ENCODE assay signal across 10 cellular contexts in the genomic region with DNA sequence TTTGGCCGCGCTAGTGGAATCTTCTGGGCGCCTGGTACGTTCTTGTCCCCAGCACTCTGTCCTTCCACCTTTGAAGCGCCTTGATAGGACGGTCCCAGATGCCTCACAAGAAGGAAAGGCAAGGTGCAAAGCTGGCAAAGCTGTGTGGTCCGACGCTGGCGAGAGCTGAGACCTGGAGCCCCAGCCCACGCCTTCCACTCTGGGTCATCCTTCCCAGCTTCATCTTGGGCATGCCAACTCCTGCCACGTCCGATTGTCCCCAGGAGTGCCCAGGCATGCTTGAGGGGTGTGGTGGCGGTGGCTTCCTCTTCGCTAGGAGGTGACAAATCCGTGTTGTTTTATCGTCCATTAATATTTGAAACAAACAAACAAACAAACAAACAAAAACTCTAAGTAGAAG.
DNase-seq lines count a peak whose midpoint lies in the region; ATAC-seq, FAIRE-seq and TF ChIP-seq lines count a peak whose summit lies in the region.
"Had no signal": no experiment of that assay in that cellular context is flagged by ENCODE, and none has a peak within 500 bp of the region (broad histone marks: within the 10 kb centered on the region; RNA-seq: fewer than 3 reads in every experiment).

No MANE protein-coding gene starts in this region.

- FAIRE-seq in HepG2 (lab: Jason Lieb, UNC) (no peak), astrocyte (lab: Jason Lieb, UNC) (no peak)
- FAIRE-seq: pancreas had no signal

- in situ Hi-C loops in HepG2 (cut with HindIII; ENCODE audit: extremely low pct_ligation_motif_present, low pct_unique_long_range_greater_than_20kb), result no loop called here

- no peak for TF ChIP-seq RAD21 in HepG2 (CRISPR knock-in tag; IDR thresholded peaks at IDR 0.05)

- DNase-seq in right lobe of liver (peak in 1 of 3 donors; percentile 45), HepG2 (ENCODE audit: low spot score) (no peak), astrocyte (ENCODE audit: low read depth) (no peak), kidney epithelial cell (ENCODE audit: low read depth) (no peak), NCI-H1092 (lab: John Stamatoyannopoulos, UW) (no peak), cerebellar cortex (ENCODE audit: low spot score) (no peak)
- DNase-seq: KG1 had no signal

- H3K27me3 ChIP-seq in right lobe of liver (peaks cover 0 to 6% of the 10 kb centered on the region in 2 donors), HepG2 (ENCODE audit: control insufficient read depth in 1 of 2, insufficient read depth in 2 of 2, low read length in 2 of 2) (peaks cover 4 to 32% of the 10 kb centered on the region in 2 experiments; a peak in 3 of 5 replicates), astrocyte (ENCODE audit: insufficient read depth, low read length) (no peaks in the 10 kb centered on the region), kidney epithelial cell (ENCODE audit: control insufficient read depth, insufficient read depth, low read length) (peaks cover 26% of the 10 kb centered on the region)

- BruUV-seq in HepG2 (replicated peaks; lab: Mats Ljungman, UMichigan), result no TSS peak

- CTCF ChIA-PET in HepG2 (lab: Yijun Ruan, JAX; ENCODE audit: low intra/inter-chr PET ratio, low total read pairs), result no interaction called here

- intact Hi-C loops in right lobe of liver (cut with DNase I) (no loop called here), HepG2 (cut with micrococcal nuclease; ENCODE audit: unreplicated experiment) (no loop called here)

- H4K20me1 ChIP-seq in HepG2 (ENCODE audit: insufficient read depth, low read length) (no peaks in the 10 kb centered on the region), astrocyte (ENCODE audit: insufficient read depth, low read length) (no peaks in the 10 kb centered on the region)

- peaks cover 26% of the 10 kb centered on the region for H3K27me3 Mint-ChIP-seq in astrocyte (ENCODE audit: low read depth, unreplicated experiment)

- peaks cover 5% of the 10 kb centered on the region for H3K9me3 Mint-ChIP-seq in astrocyte (ENCODE audit: unreplicated experiment)

- H3K4me3 ChIP-seq in right lobe of liver (peak overlapping the region in 2 of 3 donors; percentile 49 to 58), HepG2 (replicated peaks in 1 of 3; ENCODE audit: insufficient read depth in 1 of 3, low read depth in 2 of 3, low read length in 3 of 3) (no peak overlapping the region), astrocyte (ENCODE audit: insufficient read depth, low read depth, low read length) (peak overlapping the region; percentile 79), kidney epithelial cell (ENCODE audit: low read depth, low read length) (peak overlapping the region; percentile 83)

- H3K4me3 Mint-ChIP-seq in astrocyte (ENCODE audit: unreplicated experiment), result peak overlapping the region; percentile 88

- WGBS in right lobe of liver (ENCODE audit: insufficient coverage, low coverage, low lambda C conversion rate, missing lambda C conversion rate), result 37% methylated on average over 11 of the region's 16 CpGs
- 61% methylated on average over 12 of the region's 16 CpGs for WGBS in HepG2 (ENCODE audit: low lambda C conversion rate)

- no peak for ATAC-seq in right lobe of liver
- no peak for ATAC-seq in HepG2
- ATAC-seq in HG03521 (IDR thresholded peaks at IDR 0.05; ENCODE audit: unreplicated experiment), result no peak
- ATAC-seq in GM18502 (IDR thresholded peaks at IDR 0.05; ENCODE audit: poor library complexity, unreplicated experiment), result no peak

- H3K9me3 ChIP-seq in right lobe of liver, result no peaks in the 10 kb centered on the region
- no peaks in the 10 kb centered on the region for H3K9me3 ChIP-seq in HepG2 (ENCODE audit: low read length)
- no peaks in the 10 kb centered on the region for H3K9me3 ChIP-seq in astrocyte (ENCODE audit: insufficient read depth, low read depth, low read length)
- H3K9me3 ChIP-seq: pancreas had no signal

- TF ChIP-seq EP300 in HepG2 (IDR thresholded peaks at IDR 0.05; ENCODE audit: low read depth in 2 of 2, low read length in 2 of 2) (no peak), HepG2 (CRISPR knock-in tag; IDR thresholded peaks at IDR 0.05; ENCODE audit: borderline replicate concordance) (no peak)

- H3K27ac Mint-ChIP-seq in astrocyte (ENCODE audit: unreplicated experiment), result peak overlapping the region; percentile 58

- H3K4me1 ChIP-seq in right lobe of liver (peaks cover 0 to 6% (median 3%) of the 10 kb centered on the region in 4 donors), HepG2 (ENCODE audit: insufficient read depth, low read length) (no peaks in the 10 kb centered on the region), astrocyte (ENCODE audit: insufficient read depth, low read length) (peaks cover 24% of the 10 kb centered on the region)

- H2AFZ ChIP-seq in HepG2 (ENCODE audit: low read length), result no peak overlapping the region
- peak overlapping the region; percentile 85 for H2AFZ ChIP-seq in astrocyte (ENCODE audit: low read depth, low read length)

- no peak overlapping the region for H3K27ac ChIP-seq in right lobe of liver
- H3K27ac ChIP-seq in HepG2 (ENCODE audit: extremely low read length, insufficient read depth, low read length), result no peak overlapping the region
- peak overlapping the region; percentile 61 for H3K27ac ChIP-seq in astrocyte (ENCODE audit: low read depth, low read length)
- H3K27ac ChIP-seq: pancreas had no signal

- no peak overlapping the region for H3K4me2 ChIP-seq in HepG2 (ENCODE audit: low read depth, low read length)
- peak overlapping the region; percentile 93 for H3K4me2 ChIP-seq in astrocyte (ENCODE audit: low read length)

- no peak for TF ChIP-seq CTCF in right lobe of liver (IDR thresholded peaks at IDR 0.05)
- TF ChIP-seq CTCF in HepG2 (CRISPR knock-in tag; IDR thresholded peaks at IDR 0.05), result no peak
- TF ChIP-seq CTCF in astrocyte (IDR thresholded peaks at IDR 0.05; ENCODE audit: insufficient read depth, low read depth, low read length), result no peak
- TF ChIP-seq CTCF in kidney epithelial cell (IDR thresholded peaks at IDR 0.05; ENCODE audit: insufficient read depth, low read length, poor library complexity, severe bottlenecking), result no peak

- H3K36me3 ChIP-seq in right lobe of liver (no peaks in the 10 kb centered on the region), HepG2 (replicated peaks in 1 of 2; ENCODE audit: control insufficient read depth in 1 of 2, insufficient read depth in 2 of 2, low read length in 2 of 2) (no peaks in the 10 kb centered on the region), astrocyte (ENCODE audit: insufficient read depth, low read length) (no peaks in the 10 kb centered on the region), kidney epithelial cell (ENCODE audit: control insufficient read depth, insufficient read depth, low read length) (no peaks in the 10 kb centered on the region)
- H3K36me3 ChIP-seq: pancreas had no signal

- POLR2A ChIA-PET in HepG2 (lab: Yijun Ruan, JAX), result no interaction called here

- TF ChIP-seq POLR2A in right lobe of liver (IDR thresholded peaks at IDR 0.05) (no peak), HepG2 (IDR thresholded peaks at IDR 0.05; ENCODE audit: insufficient read depth in 1 of 2, low read depth in 2 of 2, low read length in 2 of 2) (no peak)

- peaks cover 5% of the 10 kb centered on the region for H3K36me3 Mint-ChIP-seq in astrocyte (ENCODE audit: low read depth, unreplicated experiment)

- H3K4me1 Mint-ChIP-seq in astrocyte (ENCODE audit: low read depth, unreplicated experiment), result peaks cover 10% of the 10 kb centered on the region

- H3K9ac ChIP-seq in HepG2 (ENCODE audit: insufficient read depth, low read depth, low read length), result no peak overlapping the region
- H3K9ac ChIP-seq in astrocyte (ENCODE audit: low read length), result peak overlapping the region; percentile 84

- H3K79me2 ChIP-seq in HepG2 (ENCODE audit: insufficient read depth, low read length), result no peaks in the 10 kb centered on the region
- H3K79me2 ChIP-seq in astrocyte (ENCODE audit: insufficient read depth, low read length), result peaks cover 34% of the 10 kb centered on the region

TF ChIP-seq in HepG2, 621 proteins besides CTCF, POLR2A, EP300 and RAD21 (continues in another document):
- TF ChIP-seq ZFY (CRISPR knock-in tag; IDR thresholded peaks at IDR 0.05) (no peak), ZNF143 (CRISPR knock-in tag; IDR thresholded peaks at IDR 0.05) (no peak), MTERF4 (CRISPR knock-in tag; IDR thresholded peaks at IDR 0.05) (no peak), RCOR2 (CRISPR knock-in tag; IDR thresholded peaks at IDR 0.05) (no peak), ZSCAN20 (CRISPR knock-in tag; IDR thresholded peaks at IDR 0.05; ENCODE audit: borderline replicate concordance) (no peak), POLR2AphosphoS5 (IDR thresholded peaks at IDR 0.05; ENCODE audit: low read depth, low read length) (no peak)
- TF ChIP-seq, protein P1, sequence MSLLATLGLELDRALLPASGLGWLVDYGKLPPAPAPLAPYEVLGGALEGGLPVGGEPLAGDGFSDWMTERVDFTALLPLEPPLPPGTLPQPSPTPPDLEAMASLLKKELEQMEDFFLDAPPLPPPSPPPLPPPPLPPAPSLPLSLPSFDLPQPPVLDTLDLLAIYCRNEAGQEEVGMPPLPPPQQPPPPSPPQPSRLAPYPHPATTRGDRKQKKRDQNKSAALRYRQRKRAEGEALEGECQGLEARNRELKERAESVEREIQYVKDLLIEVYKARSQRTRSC (CRISPR knock-in tag; IDR thresholded peaks at IDR 0.05; ENCODE audit: low read depth), result no peak
- TF ChIP-seq, protein P2, sequence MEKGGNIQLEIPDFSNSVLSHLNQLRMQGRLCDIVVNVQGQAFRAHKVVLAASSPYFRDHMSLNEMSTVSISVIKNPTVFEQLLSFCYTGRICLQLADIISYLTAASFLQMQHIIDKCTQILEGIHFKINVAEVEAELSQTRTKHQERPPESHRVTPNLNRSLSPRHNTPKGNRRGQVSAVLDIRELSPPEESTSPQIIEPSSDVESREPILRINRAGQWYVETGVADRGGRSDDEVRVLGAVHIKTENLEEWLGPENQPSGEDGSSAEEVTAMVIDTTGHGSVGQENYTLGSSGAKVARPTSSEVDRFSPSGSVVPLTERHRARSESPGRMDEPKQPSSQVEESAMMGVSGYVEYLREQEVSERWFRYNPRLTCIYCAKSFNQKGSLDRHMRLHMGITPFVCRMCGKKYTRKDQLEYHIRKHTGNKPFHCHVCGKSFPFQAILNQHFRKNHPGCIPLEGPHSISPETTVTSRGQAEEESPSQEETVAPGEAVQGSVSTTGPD (CRISPR knock-in tag; IDR thresholded peaks at IDR 0.05), result no peak
- TF ChIP-seq, protein P3, sequence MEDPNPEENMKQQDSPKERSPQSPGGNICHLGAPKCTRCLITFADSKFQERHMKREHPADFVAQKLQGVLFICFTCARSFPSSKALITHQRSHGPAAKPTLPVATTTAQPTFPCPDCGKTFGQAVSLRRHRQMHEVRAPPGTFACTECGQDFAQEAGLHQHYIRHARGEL (CRISPR knock-in tag; IDR thresholded peaks at IDR 0.05), result no peak

Comparison
In these comparisons a context has a peak if more than half of its experiments do, and no peak if none do; other contexts are left out.
1. H3K4me3 ChIP-seq: peak in right lobe of liver (2 of 3), astrocyte (single experiment) and kidney epithelial cell (single experiment); none in HepG2 (0 of 3).